Comparison of ENCODE assay signal across 8 cellular contexts in the genomic region with DNA sequence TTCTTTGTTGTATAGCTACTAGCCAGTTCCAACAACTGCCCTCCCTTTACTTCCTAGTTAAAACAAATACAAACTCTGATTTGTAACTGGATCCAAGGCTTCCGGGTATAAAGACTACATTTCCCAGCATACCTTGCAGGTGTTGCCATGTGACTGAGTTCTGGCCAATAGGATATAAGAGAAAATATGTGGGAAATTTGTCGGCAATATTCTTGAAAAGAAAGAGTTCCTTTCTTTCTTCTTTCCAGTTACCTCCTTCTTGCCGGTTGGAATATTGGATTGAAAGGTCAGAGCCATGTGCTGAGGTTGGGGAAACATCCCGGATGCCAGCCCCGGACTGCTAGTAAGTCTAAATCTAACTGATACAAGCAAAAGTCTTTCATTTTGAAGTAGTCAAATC. TPM values are rescaled to one million over a fixed set of nuclear protein-coding genes. Genes with fewer than 3 reads are reported as not detected.
DNase-seq lines count a peak whose midpoint lies in the region; ATAC-seq, FAIRE-seq and TF ChIP-seq lines count a peak whose summit lies in the region.

No MANE protein-coding gene starts in this region.

- no peak overlapping the region for H3K4me3 Mint-ChIP-seq in MCF 10A (ENCODE audit: unreplicated experiment)

- H3K36me3 Mint-ChIP-seq in MCF 10A (ENCODE audit: insufficient read depth, unreplicated experiment): no peaks in the 10 kb centered on the region

- no TSS peak for BruUV-seq in MCF 10A (replicated peaks; lab: Mats Ljungman, UMichigan)

- H3K27me3 Mint-ChIP-seq in MCF 10A (ENCODE audit: insufficient read depth, unreplicated experiment): peaks cover 15% of the 10 kb centered on the region

- no peaks in the 10 kb centered on the region for H3K36me3 ChIP-seq in ACC112 (ENCODE audit: insufficient read depth, low read length)

- H2AFZ ChIP-seq in ACC112 (ENCODE audit: low read length, unreplicated experiment): peak overlapping the region; percentile 57

- H3K4me3 ChIP-seq in ACC112 (ENCODE audit: low read depth, low read length): peak overlapping the region; percentile 81
- no peak overlapping the region for H3K4me3 ChIP-seq in GM12865 (ENCODE audit: low read depth, low read length)

- TF ChIP-seq CTCF in GM12865 (IDR thresholded peaks at IDR 0.05; ENCODE audit: insufficient read depth, low read depth, low read length, missing control alignments) (no peak), MCF 10A (IDR thresholded peaks at IDR 0.05; ENCODE audit: unreplicated experiment) (no peak)

- peaks cover 3% of the 10 kb centered on the region; the same call in 1 of the 2 replicates for H3K27me3 ChIP-seq in ACC112 (ENCODE audit: insufficient read depth, low read length)

- no peaks in the 10 kb centered on the region for H3K79me2 ChIP-seq in ACC112 (ENCODE audit: control insufficient read depth, insufficient read depth, low read length, unreplicated experiment)

- DNase-seq in GM12865 (ENCODE audit: low read depth) (peak; percentile 53), OCI-M1 (lab: John Stamatoyannopoulos, UW) (peak; percentile 67), MCF 10A (ENCODE audit: unreplicated experiment) (peak; percentile 45), left colon (no peak), urothelium cell line (ENCODE audit: low spot score) (peak; percentile 65), GM12891 (ENCODE audit: insufficient read length, low spot score) (no peak)

- no peaks in the 10 kb centered on the region for H3K4me1 Mint-ChIP-seq in MCF 10A (ENCODE audit: insufficient read depth, unreplicated experiment)

- POLR2A ChIA-PET in MCF 10A (lab: Yijun Ruan, JAX): no interaction called here

- TF ChIP-seq POLR2A in GM12891 (IDR thresholded peaks at IDR 0.05; ENCODE audit: low read depth, low read length): no peak

- intact Hi-C loops in MCF 10A (cut with micrococcal nuclease) (loop anchor here (10.0 kb wide), 1 partner anchor 506 kb away; no protein-coding TSS in a partner anchor), left colon (cut with DNase I, micrococcal nuclease) (no loop called here)

- H3K27ac ChIP-seq in ACC112 (ENCODE audit: low read depth, low read length): peak overlapping the region; percentile 9; the same call in 1 of the 2 replicates

- FAIRE-seq in urothelium cell line (lab: Jason Lieb, UNC): no peak
- FAIRE-seq in GM12891 (lab: Jason Lieb, UNC): no peak

- CTCF ChIA-PET in MCF 10A (lab: Yijun Ruan, JAX): no interaction called here

- H3K27ac Mint-ChIP-seq in MCF 10A (ENCODE audit: low read depth, unreplicated experiment): no peak overlapping the region

- no peaks in the 10 kb centered on the region for H3K4me1 ChIP-seq in ACC112 (ENCODE audit: control insufficient read depth, insufficient read depth, low read length, unreplicated experiment)

- ATAC-seq in left colon (peak; percentile 76), GM18870 (IDR thresholded peaks at IDR 0.05; ENCODE audit: unreplicated experiment) (no peak)

- peaks cover 7% of the 10 kb centered on the region for H3K9me3 Mint-ChIP-seq in MCF 10A (ENCODE audit: unreplicated experiment)

TF ChIP-seq in GM12891, 5 proteins besides CTCF, POLR2A, EP300 and RAD21:
- TF ChIP-seq TAF1 (IDR thresholded peaks at IDR 0.05; ENCODE audit: low read depth, low read length) (no peak), POLR2AphosphoS5 (IDR thresholded peaks at IDR 0.05; ENCODE audit: low read depth, low read length) (no peak)
TF ChIP-seq in GM12891: peak in this region for 0.

RNA-seq across cellular contexts. Expression of gene ZBTB40, which starts 23.0 kb away (rescaled TPM):
- total RNA-seq in MCF 10A (2022): 20.4 and 25.2 TPM in 2 replicates
- 10 to 100 TPM; 12.7 to 14.0 TPM for total RNA-seq in left colon
- 5.3 TPM for polyA plus RNA-seq in GM12891 (2012; ENCODE audit: low read depth, missing spikeins)

Comparison
In these comparisons a context has a peak if more than half of its experiments do, and no peak if none do; other contexts are left out.
1. DNase-seq: peak in GM12865 (single experiment), OCI-M1 (single experiment), MCF 10A (single experiment) and urothelium cell line (single experiment); none in left colon (0 of 2) and GM12891 (single experiment).